ENCODE assay signal across 1 cellular context in genomic region chr2:86237172-86237571, GRCh38.
A peak's percentile ranks its signal among the peaks of the same experiment; 100 is the strongest.
TF ChIP-seq lines count a peak whose summit lies in the region.

No MANE protein-coding gene starts in this region.

TF ChIP-seq in GM12878, 131 proteins besides CTCF, POLR2A, EP300 and RAD21:
- no peak for TF ChIP-seq USF1 (IDR thresholded peaks at IDR 0.05; ENCODE audit: borderline replicate concordance, extremely low read length, insufficient read depth, low read depth, low read length)
- TF ChIP-seq NFIC (IDR thresholded peaks at IDR 0.05; ENCODE audit: low read depth, low read length), result no peak
- no peak for TF ChIP-seq JUNB (IDR thresholded peaks at IDR 0.05)
- TF ChIP-seq ATF7 (IDR thresholded peaks at IDR 0.05; ENCODE audit: low read depth), result no peak
- TF ChIP-seq RCOR1 (conservative IDR thresholded peaks at IDR 0.05; ENCODE audit: low read depth, low read length), result no peak
- no peak for TF ChIP-seq SRF (IDR thresholded peaks at IDR 0.05; ENCODE audit: low read depth in 2 of 2, low read length in 2 of 2)
- peak; percentile 60 for TF ChIP-seq RUNX3 (IDR thresholded peaks at IDR 0.05; ENCODE audit: low read length)
- TF ChIP-seq MYC (IDR thresholded peaks at IDR 0.05; ENCODE audit: insufficient read depth, insufficient read length, insufficient replicate concordance, low read length, severe bottlenecking), result no peak
- TF ChIP-seq RFX5 (IDR thresholded peaks at IDR 0.05; ENCODE audit: low read depth, low read length), result no peak
- no peak for TF ChIP-seq MTA3 (IDR thresholded peaks at IDR 0.05; ENCODE audit: borderline replicate concordance, low read length)
- TF ChIP-seq KDM1A (IDR thresholded peaks at IDR 0.05; ENCODE audit: borderline replicate concordance), result no peak
- TF ChIP-seq SMC3 (IDR thresholded peaks at IDR 0.05; ENCODE audit: borderline replicate concordance, low read length), result no peak
- TF ChIP-seq, protein P1, sequence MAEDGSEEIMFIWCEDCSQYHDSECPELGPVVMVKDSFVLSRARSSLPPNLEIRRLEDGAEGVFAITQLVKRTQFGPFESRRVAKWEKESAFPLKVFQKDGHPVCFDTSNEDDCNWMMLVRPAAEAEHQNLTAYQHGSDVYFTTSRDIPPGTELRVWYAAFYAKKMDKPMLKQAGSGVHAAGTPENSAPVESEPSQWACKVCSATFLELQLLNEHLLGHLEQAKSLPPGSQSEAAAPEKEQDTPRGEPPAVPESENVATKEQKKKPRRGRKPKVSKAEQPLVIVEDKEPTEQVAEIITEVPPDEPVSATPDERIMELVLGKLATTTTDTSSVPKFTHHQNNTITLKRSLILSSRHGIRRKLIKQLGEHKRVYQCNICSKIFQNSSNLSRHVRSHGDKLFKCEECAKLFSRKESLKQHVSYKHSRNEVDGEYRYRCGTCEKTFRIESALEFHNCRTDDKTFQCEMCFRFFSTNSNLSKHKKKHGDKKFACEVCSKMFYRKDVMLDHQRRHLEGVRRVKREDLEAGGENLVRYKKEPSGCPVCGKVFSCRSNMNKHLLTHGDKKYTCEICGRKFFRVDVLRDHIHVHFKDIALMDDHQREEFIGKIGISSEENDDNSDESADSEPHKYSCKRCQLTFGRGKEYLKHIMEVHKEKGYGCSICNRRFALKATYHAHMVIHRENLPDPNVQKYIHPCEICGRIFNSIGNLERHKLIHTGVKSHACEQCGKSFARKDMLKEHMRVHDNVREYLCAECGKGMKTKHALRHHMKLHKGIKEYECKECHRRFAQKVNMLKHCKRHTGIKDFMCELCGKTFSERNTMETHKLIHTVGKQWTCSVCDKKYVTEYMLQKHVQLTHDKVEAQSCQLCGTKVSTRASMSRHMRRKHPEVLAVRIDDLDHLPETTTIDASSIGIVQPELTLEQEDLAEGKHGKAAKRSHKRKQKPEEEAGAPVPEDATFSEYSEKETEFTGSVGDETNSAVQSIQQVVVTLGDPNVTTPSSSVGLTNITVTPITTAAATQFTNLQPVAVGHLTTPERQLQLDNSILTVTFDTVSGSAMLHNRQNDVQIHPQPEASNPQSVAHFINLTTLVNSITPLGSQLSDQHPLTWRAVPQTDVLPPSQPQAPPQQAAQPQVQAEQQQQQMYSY (CRISPR knock-in tag; IDR thresholded peaks at IDR 0.05), result no peak
- no peak for TF ChIP-seq PAX5 (IDR thresholded peaks at IDR 0.05; ENCODE audit: borderline replicate concordance, low read depth, low read length)
- no peak for TF ChIP-seq ZBTB4 (CRISPR knock-in tag; IDR thresholded peaks at IDR 0.05)
- TF ChIP-seq, protein P2, sequence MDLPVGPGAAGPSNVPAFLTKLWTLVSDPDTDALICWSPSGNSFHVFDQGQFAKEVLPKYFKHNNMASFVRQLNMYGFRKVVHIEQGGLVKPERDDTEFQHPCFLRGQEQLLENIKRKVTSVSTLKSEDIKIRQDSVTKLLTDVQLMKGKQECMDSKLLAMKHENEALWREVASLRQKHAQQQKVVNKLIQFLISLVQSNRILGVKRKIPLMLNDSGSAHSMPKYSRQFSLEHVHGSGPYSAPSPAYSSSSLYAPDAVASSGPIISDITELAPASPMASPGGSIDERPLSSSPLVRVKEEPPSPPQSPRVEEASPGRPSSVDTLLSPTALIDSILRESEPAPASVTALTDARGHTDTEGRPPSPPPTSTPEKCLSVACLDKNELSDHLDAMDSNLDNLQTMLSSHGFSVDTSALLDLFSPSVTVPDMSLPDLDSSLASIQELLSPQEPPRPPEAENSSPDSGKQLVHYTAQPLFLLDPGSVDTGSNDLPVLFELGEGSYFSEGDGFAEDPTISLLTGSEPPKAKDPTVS (IDR thresholded peaks at IDR 0.05; ENCODE audit: low read depth, low read length), result no peak
- no peak for TF ChIP-seq FOXK2 (IDR thresholded peaks at IDR 0.05)
- no peak for TF ChIP-seq SMAD1 (IDR thresholded peaks at IDR 0.05; ENCODE audit: low read depth, partially characterized antibody)
- TF ChIP-seq JUND (IDR thresholded peaks at IDR 0.05; ENCODE audit: low read depth, low read length), result no peak
- TF ChIP-seq ATF2 (IDR thresholded peaks at IDR 0.05; ENCODE audit: low read length), result 0 out of 2 replicates have a peak, but pooled peaks have one; percentile 26
- no peak for TF ChIP-seq MYB (IDR thresholded peaks at IDR 0.05; ENCODE audit: borderline replicate concordance, low read depth, low read length)
- TF ChIP-seq ESRRA (IDR thresholded peaks at IDR 0.05; ENCODE audit: low read length), result no peak
- TF ChIP-seq EGR1 (IDR thresholded peaks at IDR 0.05; ENCODE audit: borderline replicate concordance in 1 of 2, low read depth in 2 of 2, low read length in 2 of 2), result no peak
- peak in 1 of 2 experiments; percentile 16; a peak in 1 of 4 replicates for TF ChIP-seq IKZF2 (IDR thresholded peaks at IDR 0.05)
- TF ChIP-seq, protein P3, sequence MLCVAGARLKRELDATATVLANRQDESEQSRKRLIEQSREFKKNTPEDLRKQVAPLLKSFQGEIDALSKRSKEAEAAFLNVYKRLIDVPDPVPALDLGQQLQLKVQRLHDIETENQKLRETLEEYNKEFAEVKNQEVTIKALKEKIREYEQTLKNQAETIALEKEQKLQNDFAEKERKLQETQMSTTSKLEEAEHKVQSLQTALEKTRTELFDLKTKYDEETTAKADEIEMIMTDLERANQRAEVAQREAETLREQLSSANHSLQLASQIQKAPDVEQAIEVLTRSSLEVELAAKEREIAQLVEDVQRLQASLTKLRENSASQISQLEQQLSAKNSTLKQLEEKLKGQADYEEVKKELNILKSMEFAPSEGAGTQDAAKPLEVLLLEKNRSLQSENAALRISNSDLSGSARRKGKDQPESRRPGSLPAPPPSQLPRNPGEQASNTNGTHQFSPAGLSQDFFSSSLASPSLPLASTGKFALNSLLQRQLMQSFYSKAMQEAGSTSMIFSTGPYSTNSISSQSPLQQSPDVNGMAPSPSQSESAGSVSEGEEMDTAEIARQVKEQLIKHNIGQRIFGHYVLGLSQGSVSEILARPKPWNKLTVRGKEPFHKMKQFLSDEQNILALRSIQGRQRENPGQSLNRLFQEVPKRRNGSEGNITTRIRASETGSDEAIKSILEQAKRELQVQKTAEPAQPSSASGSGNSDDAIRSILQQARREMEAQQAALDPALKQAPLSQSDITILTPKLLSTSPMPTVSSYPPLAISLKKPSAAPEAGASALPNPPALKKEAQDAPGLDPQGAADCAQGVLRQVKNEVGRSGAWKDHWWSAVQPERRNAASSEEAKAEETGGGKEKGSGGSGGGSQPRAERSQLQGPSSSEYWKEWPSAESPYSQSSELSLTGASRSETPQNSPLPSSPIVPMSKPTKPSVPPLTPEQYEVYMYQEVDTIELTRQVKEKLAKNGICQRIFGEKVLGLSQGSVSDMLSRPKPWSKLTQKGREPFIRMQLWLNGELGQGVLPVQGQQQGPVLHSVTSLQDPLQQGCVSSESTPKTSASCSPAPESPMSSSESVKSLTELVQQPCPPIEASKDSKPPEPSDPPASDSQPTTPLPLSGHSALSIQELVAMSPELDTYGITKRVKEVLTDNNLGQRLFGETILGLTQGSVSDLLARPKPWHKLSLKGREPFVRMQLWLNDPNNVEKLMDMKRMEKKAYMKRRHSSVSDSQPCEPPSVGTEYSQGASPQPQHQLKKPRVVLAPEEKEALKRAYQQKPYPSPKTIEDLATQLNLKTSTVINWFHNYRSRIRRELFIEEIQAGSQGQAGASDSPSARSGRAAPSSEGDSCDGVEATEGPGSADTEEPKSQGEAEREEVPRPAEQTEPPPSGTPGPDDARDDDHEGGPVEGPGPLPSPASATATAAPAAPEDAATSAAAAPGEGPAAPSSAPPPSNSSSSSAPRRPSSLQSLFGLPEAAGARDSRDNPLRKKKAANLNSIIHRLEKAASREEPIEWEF (IDR thresholded peaks at IDR 0.05; ENCODE audit: insufficient replicate concordance, low read depth, low read length), result no peak
- TF ChIP-seq MEF2B (IDR thresholded peaks at IDR 0.05; ENCODE audit: partially characterized antibody, poor library complexity, severe bottlenecking), result no peak
